Comparison of ENCODE assay signal across 9 cellular contexts in the genomic region with DNA sequence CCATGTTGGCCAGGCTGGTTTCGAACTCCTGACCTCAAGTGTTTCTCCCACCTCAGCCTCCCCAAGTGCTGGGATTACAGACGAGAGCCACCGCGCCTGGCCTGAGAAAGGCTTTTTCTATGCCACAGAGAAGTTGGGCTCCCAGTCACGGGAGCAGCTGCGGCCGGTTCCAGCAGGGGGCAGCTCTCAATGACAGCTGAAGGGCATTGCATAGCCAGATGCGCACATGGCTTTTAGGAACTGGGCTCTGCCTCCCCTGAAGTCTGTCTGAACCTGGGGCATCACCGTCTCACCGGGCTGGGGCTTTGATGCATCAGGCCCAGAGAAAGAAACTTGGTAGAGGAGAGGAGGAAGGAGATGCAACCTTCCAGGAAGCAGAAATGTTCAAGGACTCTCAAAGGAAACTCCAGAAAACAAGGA.
DNase-seq lines count a peak whose midpoint lies in the region; ATAC-seq lines count a peak whose summit lies in the region.
"Had no signal": no experiment of that assay in that cellular context is flagged by ENCODE, and none has a peak within 500 bp of the region (broad histone marks: within the 10 kb centered on the region; RNA-seq: fewer than 3 reads in every experiment).

No MANE protein-coding gene starts in this region.

- H3K4me1 Mint-ChIP-seq in activated T-cell treated with anti-CD3 and anti-CD28 coated beads, Interleukin-2, amount 50 U/mL, for 72 hours (ENCODE audit: low read depth) = no peaks in the 10 kb centered on the region

- ATAC-seq in GM18517 (IDR thresholded peaks at IDR 0.05; ENCODE audit: unreplicated experiment) (peak; percentile 80), HG02973 (IDR thresholded peaks at IDR 0.05; ENCODE audit: unreplicated experiment) (peak; percentile 72)
- ATAC-seq in activated T-cell treated with anti-CD3 and anti-CD28 coated beads, Interleukin-2, amount 50 U/mL, for 72 hours (replicated peaks in 1 of 2) = peak; percentile 55 to 64

- no peak overlapping the region for H3K27ac Mint-ChIP-seq in activated T-cell treated with anti-CD3 and anti-CD28 coated beads, Interleukin-2, amount 50 U/mL, for 72 hours
- H3K27ac Mint-ChIP-seq: IgD-negative memory B cell had no signal

- intact Hi-C loops in head of caudate nucleus (cut with DNase I) = no loop called here

- no peaks in the 10 kb centered on the region for H3K9me3 Mint-ChIP-seq in activated T-cell treated with anti-CD3 and anti-CD28 coated beads, Interleukin-2, amount 50 U/mL, for 72 hours
- H3K9me3 Mint-ChIP-seq: IgD-negative memory B cell had no signal

- peaks cover 12% of the 10 kb centered on the region for H3K27me3 Mint-ChIP-seq in activated T-cell treated with anti-CD3 and anti-CD28 coated beads, Interleukin-2, amount 50 U/mL, for 72 hours (ENCODE audit: low read depth)

- DNase-seq in Ammon's horn (ENCODE audit: low spot score) (peak; percentile 40), NCI-H2227 (lab: John Stamatoyannopoulos, UW; ENCODE audit: unreplicated experiment) (peak; percentile 74), head of caudate nucleus (peak; percentile 21 to 79 (median 48)), putamen (ENCODE audit: low spot score) (peak; percentile 16), cerebellar nuclear complex (lab: John Stamatoyannopoulos, UW) (no peak)
- peak; percentile 51 to 53 for DNase-seq in activated T-cell treated with anti-CD3 and anti-CD28 coated beads, Interleukin-2, amount 50 U/mL, for 72 hours

- H3K36me3 Mint-ChIP-seq in activated T-cell treated with anti-CD3 and anti-CD28 coated beads, Interleukin-2, amount 50 U/mL, for 72 hours (ENCODE audit: insufficient read depth in 2 of 2) = no peaks in the 10 kb centered on the region
- H3K36me3 Mint-ChIP-seq: IgD-negative memory B cell had no signal

- H3K4me3 Mint-ChIP-seq in activated T-cell treated with anti-CD3 and anti-CD28 coated beads, Interleukin-2, amount 50 U/mL, for 72 hours = no peak overlapping the region
- H3K4me3 Mint-ChIP-seq: IgD-negative memory B cell had no signal

Comparison
In these comparisons a context has a peak if more than half of its experiments do, and no peak if none do; other contexts are left out.
1. DNase-seq: peak in Ammon's horn (single experiment), NCI-H2227 (single experiment), activated T-cell treated with anti-CD3 and anti-CD28 coated beads, Interleukin-2, amount 50 U/mL, for 72 hours (2 of 2), head of caudate nucleus (42 of 42) and putamen (single experiment); none in cerebellar nuclear complex (0 of 2).
2. Peak in every context shown above with its lines, with median percentiles within 50 percentile points of each other: ATAC-seq.